ENCODE assay signal across 1 cellular context in genomic region chr12:32681272-32681671, GRCh38.
TF ChIP-seq lines count a peak whose summit lies in the region.

No MANE protein-coding gene starts in this region.

TF ChIP-seq in SK-N-SH, 30 proteins besides CTCF, POLR2A, EP300 and RAD21 (continued from another document):
- TF ChIP-seq ZBTB33 (IDR thresholded peaks at IDR 0.05; ENCODE audit: borderline replicate concordance, low read depth) (no peak), PBX3 (IDR thresholded peaks at IDR 0.05) (no peak), MAX (IDR thresholded peaks at IDR 0.05; ENCODE audit: low read depth) (no peak)
